ENCODE assay signal across 29 cellular contexts in genomic region chr12:25681580-25681979, GRCh38.
"Had no signal": no experiment of that assay in that cellular context is flagged by ENCODE, and none has a peak within 500 bp of the region (broad histone marks: within the 10 kb centered on the region; RNA-seq: fewer than 3 reads in every experiment).

No MANE protein-coding gene starts in this region.

- H3K4me3 Mint-ChIP-seq: activated CD4-positive, alpha-beta memory T cell treated with anti-CD3 and anti-CD28 coated beads, Interleukin-2, amount 10 ng/mL, durations not matched to agents 7 days and 5 days; activated CD4-positive, alpha-beta T cell treated with anti-CD3 and anti-CD28 coated beads, Interleukin-2, amount 10 ng/mL, durations not matched to agents 24 days and 14 days; activated naive CD8-positive, alpha-beta T cell treated with anti-CD3 and anti-CD28 coated beads, Interleukin-2, amount 50 U/mL, for 24 hours; activated T-cell treated with anti-CD3 and anti-CD28 coated beads, Interleukin-2, amount 50 U/mL, for 24 hours; naive thymus-derived CD8-positive, alpha-beta T cell; neural crest cell; stimulated activated effector memory CD8-positive, alpha-beta T cell treated with anti-CD3 and anti-CD28 coated beads, Interleukin-12 subunit alpha, Interleukin-12 subunit beta, amount 100 ng/mL, for 72 hours; stimulated activated naive CD8-positive, alpha-beta T cell treated with anti-CD3 and anti-CD28 coated beads, Interleukin-15, amount 100 ng/mL, for 72 hours; T-helper 2 cell treated with Interferon-gamma antibody and Interleukin-4, amounts not matched to agents 5 μg/mL and 100 μg/mL, for 36 hours; type B pancreatic cell had no signal

- ATAC-seq: activated naive CD8-positive, alpha-beta T cell treated with anti-CD3 and anti-CD28 coated beads, Interleukin-2, amount 50 U/mL, for 24 hours; naive thymus-derived CD8-positive, alpha-beta T cell; pancreas; psoas muscle; stimulated activated effector memory CD8-positive, alpha-beta T cell treated with anti-CD3 and anti-CD28 coated beads, Interleukin-12 subunit alpha, Interleukin-12 subunit beta, amount 100 ng/mL, for 72 hours; stimulated activated naive CD8-positive, alpha-beta T cell treated with anti-CD3 and anti-CD28 coated beads, Interleukin-15, amount 100 ng/mL, for 72 hours had no signal

- H3K4me3 ChIP-seq: pancreas, psoas muscle, sigmoid colon, uterus had no signal

- H3K27me3 Mint-ChIP-seq: activated CD4-positive, alpha-beta memory T cell treated with anti-CD3 and anti-CD28 coated beads, Interleukin-2, amount 10 ng/mL, durations not matched to agents 7 days and 5 days; activated naive CD8-positive, alpha-beta T cell treated with anti-CD3 and anti-CD28 coated beads, Interleukin-2, amount 50 U/mL, for 24 hours; activated T-cell treated with anti-CD3 and anti-CD28 coated beads, Interleukin-2, amount 50 U/mL, for 24 hours; naive thymus-derived CD8-positive, alpha-beta T cell; stimulated activated naive CD8-positive, alpha-beta T cell treated with anti-CD3 and anti-CD28 coated beads, Interleukin-15, amount 100 ng/mL, for 72 hours; type B pancreatic cell had no signal

- H3K4me1 Mint-ChIP-seq: activated CD4-positive, alpha-beta memory T cell treated with anti-CD3 and anti-CD28 coated beads, Interleukin-2, amount 10 ng/mL, durations not matched to agents 7 days and 5 days; activated CD4-positive, alpha-beta T cell treated with anti-CD3 and anti-CD28 coated beads, Interleukin-2, amount 10 ng/mL, durations not matched to agents 24 days and 14 days; activated naive CD8-positive, alpha-beta T cell treated with anti-CD3 and anti-CD28 coated beads, Interleukin-2, amount 50 U/mL, for 24 hours; naive thymus-derived CD8-positive, alpha-beta T cell; stimulated activated effector memory CD8-positive, alpha-beta T cell treated with anti-CD3 and anti-CD28 coated beads, Interleukin-12 subunit alpha, Interleukin-12 subunit beta, amount 100 ng/mL, for 72 hours; stimulated activated naive CD8-positive, alpha-beta T cell treated with anti-CD3 and anti-CD28 coated beads, Interleukin-15, amount 100 ng/mL, for 72 hours had no signal

- DNase-seq: activated CD4-positive, alpha-beta memory T cell treated with anti-CD3 and anti-CD28 coated beads, Interleukin-2, amount 10 ng/mL, durations not matched to agents 7 days and 5 days; activated CD4-positive, alpha-beta T cell treated with anti-CD3 and anti-CD28 coated beads, Interleukin-2, amount 10 ng/mL, durations not matched to agents 24 days and 14 days; activated CD4-positive, CD25-positive, alpha-beta regulatory T cell; activated CD8-positive, alpha-beta memory T cell treated with anti-CD3 and anti-CD28 coated beads, Interleukin-2, amount 50 U/mL, for 48 hours; activated gamma-delta T cell; activated naive CD4-positive, alpha-beta T cell treated with anti-CD3 and anti-CD28 coated beads, Interleukin-2, amount 50 U/mL, for 16 hours; activated naive CD8-positive, alpha-beta T cell treated with anti-CD3 and anti-CD28 coated beads, Interleukin-2, amount 50 U/mL, for 24 hours; activated T-cell treated with anti-CD3 and anti-CD28 coated beads, Interleukin-2, amount 50 U/mL, for 24 hours; amygdala; dermis blood vessel endothelial cell; effector CD4-positive, alpha-beta T cell; head of caudate nucleus; hippocampal formation; mesenchymal stem cell; naive thymus-derived CD8-positive, alpha-beta T cell; nucleus accumbens; pancreas; psoas muscle; sigmoid colon; small intestine; stimulated activated CD4-positive, alpha-beta T cell treated with anti-CD3 and anti-CD28 coated beads, Interleukin-4, amount 100 ng/mL, for 24 hours; stimulated activated naive CD8-positive, alpha-beta T cell treated with anti-CD3 and anti-CD28 coated beads, Interleukin-15, amount 100 ng/mL, for 72 hours; substantia nigra; T-helper 1 cell; uterus had no signal

- H3K27ac Mint-ChIP-seq: activated CD4-positive, alpha-beta memory T cell treated with anti-CD3 and anti-CD28 coated beads, Interleukin-2, amount 10 ng/mL, durations not matched to agents 7 days and 5 days; activated CD4-positive, alpha-beta T cell treated with anti-CD3 and anti-CD28 coated beads, Interleukin-2, amount 10 ng/mL, durations not matched to agents 24 days and 14 days; activated naive CD8-positive, alpha-beta T cell treated with anti-CD3 and anti-CD28 coated beads, Interleukin-2, amount 50 U/mL, for 24 hours; activated T-cell treated with anti-CD3 and anti-CD28 coated beads, Interleukin-2, amount 50 U/mL, for 24 hours; naive thymus-derived CD8-positive, alpha-beta T cell; stimulated activated effector memory CD8-positive, alpha-beta T cell treated with anti-CD3 and anti-CD28 coated beads, Interleukin-12 subunit alpha, Interleukin-12 subunit beta, amount 100 ng/mL, for 72 hours; stimulated activated naive CD8-positive, alpha-beta T cell treated with anti-CD3 and anti-CD28 coated beads, Interleukin-15, amount 100 ng/mL, for 72 hours; T-helper 2 cell treated with Interferon-gamma antibody and Interleukin-4, amounts not matched to agents 5 μg/mL and 100 μg/mL, for 36 hours; type B pancreatic cell had no signal

- H3K9me3 Mint-ChIP-seq: activated CD4-positive, alpha-beta memory T cell treated with anti-CD3 and anti-CD28 coated beads, Interleukin-2, amount 10 ng/mL, durations not matched to agents 7 days and 5 days; activated naive CD8-positive, alpha-beta T cell treated with anti-CD3 and anti-CD28 coated beads, Interleukin-2, amount 50 U/mL, for 24 hours; activated T-cell treated with anti-CD3 and anti-CD28 coated beads, Interleukin-2, amount 50 U/mL, for 24 hours; neural crest cell; T-helper 2 cell treated with Interferon-gamma antibody and Interleukin-4, amounts not matched to agents 5 μg/mL and 100 μg/mL, for 36 hours; type B pancreatic cell had no signal

- H3K36me3 Mint-ChIP-seq: naive thymus-derived CD8-positive, alpha-beta T cell; stimulated activated effector memory CD8-positive, alpha-beta T cell treated with anti-CD3 and anti-CD28 coated beads, Interleukin-12 subunit alpha, Interleukin-12 subunit beta, amount 100 ng/mL, for 72 hours; type B pancreatic cell had no signal
